8 cellular contexts compared by ENCODE assay signal in genomic region chr2:134119672-134120159, GRCh38.
DNase-seq lines count a peak whose midpoint lies in the region; ATAC-seq and TF ChIP-seq lines count a peak whose summit lies in the region.

No MANE protein-coding gene starts in this region.

- H3K27me3 ChIP-seq in IMR-90 (ENCODE audit: control insufficient read depth, insufficient read depth, low read length) (no peaks in the 10 kb centered on the region), esophagus muscularis mucosa (no peaks in the 10 kb centered on the region)

- TF ChIP-seq CTCF in IMR-90 (conservative IDR thresholded peaks at IDR 0.05; ENCODE audit: low read depth, low read length), result no peak
- peak in 1 of 3 experiments; percentile 4 for TF ChIP-seq CTCF in esophagus muscularis mucosa (IDR thresholded peaks at IDR 0.05)

- peak overlapping the region; percentile 67 for H3K9ac ChIP-seq in IMR-90 (ENCODE audit: low read depth, low read length)

- POLR2A ChIA-PET in IMR-90 (lab: Charles Lee; ENCODE audit: unreplicated experiment), result interaction anchor here (0.6 kb wide), 1 partner anchor 215 kb away, joined by 5 read pairs; no protein-coding TSS in a partner anchor

- dilution Hi-C loops in IMR-90 (cut with HindIII; ENCODE audit: low sequenced_read_pairs, unreplicated experiment), result no loop called here

- no peak overlapping the region for H3K56ac ChIP-seq in IMR-90 (ENCODE audit: extremely low read depth, insufficient read depth, low read length)

- intact Hi-C loops in IMR-90 (cut with micrococcal nuclease), result loop anchor here (2.0 to 5.0 kb wide), 3 partner anchors 88 to 331 kb away; no protein-coding TSS in a partner anchor
- intact Hi-C loops in esophagus muscularis mucosa (cut with DNase I), result loop anchor here (2.0 to 10.0 kb wide), 5 partner anchors 88 to 795 kb away; partner anchors contain the start of gene CCNT2

- BruUV-seq in IMR-90 (replicated peaks; lab: Mats Ljungman, UMichigan), result no TSS peak

- peak overlapping the region; percentile 82 for H2BK120ac ChIP-seq in IMR-90 (ENCODE audit: low read depth, low read length)

- H3K27ac ChIP-seq in IMR-90 (ENCODE audit: insufficient read depth, low read length), result peak overlapping the region; percentile 81
- peak overlapping the region; percentile 88 to 95 (median 93) for H3K27ac ChIP-seq in esophagus muscularis mucosa (replicated peaks in 1 of 4)

- no peak for TF ChIP-seq EP300 in esophagus muscularis mucosa (IDR thresholded peaks at IDR 0.05)

- H3K4me3 ChIP-seq in IMR-90 (ENCODE audit: insufficient read depth, low read depth, low read length) (peak overlapping the region; percentile 51), esophagus muscularis mucosa (peak overlapping the region; percentile 84 to 98 (median 90))

- H3K4me2 ChIP-seq in IMR-90 (ENCODE audit: low read depth, low read length), result peak overlapping the region; percentile 90

- H3K36me3 ChIP-seq in IMR-90 (ENCODE audit: control insufficient read depth, insufficient read depth, low read length), result no peaks in the 10 kb centered on the region
- H3K36me3 ChIP-seq in esophagus muscularis mucosa, result no peaks in the 10 kb centered on the region

- peak overlapping the region; percentile 84 for H3K4ac ChIP-seq in IMR-90 (ENCODE audit: low read depth, low read length)

- peaks cover 39% of the 10 kb centered on the region for H4K20me1 ChIP-seq in IMR-90 (ENCODE audit: insufficient read depth, low read length)

- peak overlapping the region; percentile 65 for H2BK5ac ChIP-seq in IMR-90 (ENCODE audit: low read depth, low read length, poor library complexity, severe bottlenecking)

- CTCF ChIA-PET in IMR-90 (lab: Yijun Ruan, JAX), result interaction anchor here (0.7 to 4.3 kb wide), 3 partner anchors 233 to 331 kb away, joined by 4 to 30 read pairs (median 20); no protein-coding TSS in a partner anchor

- H2AK9ac ChIP-seq in IMR-90 (replicated peaks; ENCODE audit: low read depth, low read length, poor library complexity), result peak overlapping the region; percentile 63

- peak overlapping the region; percentile 72; the same call in 2 of the 3 replicates for H2BK15ac ChIP-seq in IMR-90 (ENCODE audit: low read depth, low read length)

- peak; percentile 44; the same call in 1 of the 2 replicates for TF ChIP-seq POLR2A in IMR-90 (IDR thresholded peaks at IDR 0.05; ENCODE audit: low read depth, low read length)
- no peak for TF ChIP-seq POLR2A in esophagus muscularis mucosa (IDR thresholded peaks at IDR 0.05; ENCODE audit: low read depth)

- peak overlapping the region; percentile 34 for H3K14ac ChIP-seq in IMR-90 (replicated peaks; ENCODE audit: low read depth, low read length)

- H3K4me1 ChIP-seq in IMR-90 (ENCODE audit: control insufficient read depth, insufficient read depth, low read length) (peaks cover 24% of the 10 kb centered on the region), esophagus muscularis mucosa (peaks cover 44 to 55% (median 47%) of the 10 kb centered on the region in 4 donors)

- H2BK20ac ChIP-seq in IMR-90 (ENCODE audit: low read depth, low read length), result peak overlapping the region; percentile 66

- DNase-seq in DMS53 (lab: John Stamatoyannopoulos, UW), result peak; percentile 83
- DNase-seq in IMR-90, result peak; percentile 92
- DNase-seq in activated T-cell treated with anti-CD3 and anti-CD28 coated beads, Interleukin-2, amount 50 U/mL, for 48 hours, result peak; percentile 88
- peak; percentile 96 for DNase-seq in esophagus muscularis mucosa (ENCODE audit: extremely low spot score)
- DNase-seq in myocyte (ENCODE audit: low read depth), result peak; percentile 96
- DNase-seq in stimulated activated CD8-positive, alpha-beta memory T cell treated with anti-CD3 and anti-CD28 coated beads, Interleukin-7, amount 100 ng/mL, for 48 hours (ENCODE audit: extremely low read depth in 1 of 2, low read depth in 1 of 2), result peak; percentile 65 to 70

- peak overlapping the region; percentile 71 for H4K5ac ChIP-seq in IMR-90 (ENCODE audit: low read depth, low read length)

- peak overlapping the region; percentile 83; the same call in 1 of the 2 replicates for H3K23ac ChIP-seq in IMR-90 (ENCODE audit: low read depth, low read length)

- H3K79me1 ChIP-seq in IMR-90 (ENCODE audit: low read depth in 1 of 2, low read length in 2 of 2), result peaks cover 13 to 45% of the 10 kb centered on the region in 2 experiments; a peak in 3 of 4 replicates

- peak overlapping the region; percentile 86 for H2AFZ ChIP-seq in IMR-90 (replicated peaks; ENCODE audit: low read length, poor library complexity)

- peak overlapping the region; percentile 62 to 73; a peak in 3 of 4 replicates for H4K8ac ChIP-seq in IMR-90 (ENCODE audit: low read depth in 2 of 2, low read length in 2 of 2)

- H3K9me1 ChIP-seq in IMR-90 (ENCODE audit: insufficient read depth, low read length), result peaks cover 21% of the 10 kb centered on the region

- peak overlapping the region; percentile 51 for H4K91ac ChIP-seq in IMR-90 (ENCODE audit: insufficient read depth, low read depth, low read length)

- H3K9me3 ChIP-seq in IMR-90 (ENCODE audit: control insufficient read depth, insufficient read depth, low read length), result no peaks in the 10 kb centered on the region
- no peaks in the 10 kb centered on the region for H3K9me3 ChIP-seq in esophagus muscularis mucosa

- peak overlapping the region; percentile 22 for H3K18ac ChIP-seq in IMR-90 (ENCODE audit: low read depth, low read length)

- TF ChIP-seq RAD21 in IMR-90 (IDR thresholded peaks at IDR 0.05; ENCODE audit: low read length), result peak; percentile 12; the same call in 1 of the 2 replicates

- WGBS in IMR-90 (ENCODE audit: extremely low coverage in 2 of 2, insufficient read length in 1 of 2), 2 experiments, result 0% methylated on average over 27 of the region's 45 CpGs; no CpG with 5 or more reads in 1 of the 2 experiments
- WGBS in esophagus muscularis mucosa, result 0% methylated on average over 27 of the region's 45 CpGs

- peak overlapping the region; percentile 68; the same call in 1 of the 2 replicates for H2AK5ac ChIP-seq in IMR-90 (ENCODE audit: low read depth, low read length)

- in situ Hi-C loops in IMR-90 (cut with MboI; ENCODE audit: low sequenced_read_pairs), result loop anchor here (5.0 to 10.0 kb wide), 3 partner anchors 225 to 795 kb away; partner anchors contain the start of gene CCNT2

- ATAC-seq in GM21529 (IDR thresholded peaks at IDR 0.05; ENCODE audit: unreplicated experiment) (peak; percentile 54), IMR-90 (ENCODE audit: low read depth) (peak; percentile 68)

TF ChIP-seq in IMR-90, 13 proteins besides CTCF, POLR2A, EP300 and RAD21:
- 0 out of 2 replicates have a peak, but pooled peaks have one; percentile 12 for TF ChIP-seq MXI1 (IDR thresholded peaks at IDR 0.05; ENCODE audit: borderline replicate concordance, low read depth, low read length)
- TF ChIP-seq MAZ (IDR thresholded peaks at IDR 0.05; ENCODE audit: borderline replicate concordance, low read depth, low read length), result no peak; the same call in 1 of the 2 replicates

TF ChIP-seq in PFSK-1, 5 proteins besides CTCF, POLR2A, EP300 and RAD21:
- no peak for TF ChIP-seq REST (IDR thresholded peaks at IDR 0.05; ENCODE audit: insufficient read depth in 1 of 2, low read depth in 2 of 2, low read length in 2 of 2)
- TF ChIP-seq FOXP2 (optimal IDR thresholded peaks at IDR 0.05; ENCODE audit: borderline replicate concordance, extremely low read depth, extremely low read length, insufficient read depth), result peak; percentile 46
- peak; percentile 58; the same call in 1 of the 2 replicates for TF ChIP-seq POLR2AphosphoS5 (IDR thresholded peaks at IDR 0.05; ENCODE audit: low read depth, low read length)

Comparison
In these comparisons a context has a peak if more than half of its experiments do, and no peak if none do; other contexts are left out.
1. Peak in every context shown above with its lines: DNase-seq, ATAC-seq, H3K4me3 ChIP-seq and H3K27ac ChIP-seq.